ENCODE assay signal across 18 cellular contexts in genomic region chr1:199029855-199030254, GRCh38.
DNase-seq lines count a peak whose midpoint lies in the region; FAIRE-seq and TF ChIP-seq lines count a peak whose summit lies in the region.
"Had no signal": no experiment of that assay in that cellular context is flagged by ENCODE, and none has a peak within 500 bp of the region (broad histone marks: within the 10 kb centered on the region; RNA-seq: fewer than 3 reads in every experiment).

No MANE protein-coding gene starts in this region.

- H3K4me3 Mint-ChIP-seq in astrocyte (ENCODE audit: unreplicated experiment) (no peak overlapping the region), Caco-2 (ENCODE audit: unreplicated experiment) (no peak overlapping the region)
- H3K4me3 Mint-ChIP-seq: naive thymus-derived CD8-positive, alpha-beta T cell had no signal

- no peaks in the 10 kb centered on the region for H3K36me3 Mint-ChIP-seq in astrocyte (ENCODE audit: low read depth, unreplicated experiment)
- no peaks in the 10 kb centered on the region for H3K36me3 Mint-ChIP-seq in Caco-2 (ENCODE audit: insufficient read depth, unreplicated experiment)

- peak overlapping the region; percentile 75 for H3K27ac Mint-ChIP-seq in astrocyte (ENCODE audit: unreplicated experiment)
- H3K27ac Mint-ChIP-seq in Caco-2 (ENCODE audit: unreplicated experiment), result no peak overlapping the region

- TF ChIP-seq CTCF in astrocyte (IDR thresholded peaks at IDR 0.05; ENCODE audit: insufficient read depth, low read depth, low read length), result no peak
- no peak for TF ChIP-seq CTCF in Caco-2 (IDR thresholded peaks at IDR 0.05; ENCODE audit: insufficient read depth in 1 of 2, low read depth in 1 of 2, low read length in 1 of 2, severe bottlenecking in 1 of 2, unreplicated experiment in 1 of 2)

- peak overlapping the region in 6 of 11 experiments; percentile 11 to 47 (median 36); a peak in 6 of 22 replicates for H3K4me2 ChIP-seq in BLaER1 treated with 17β-estradiol and CSF1 and Interleukin-3, amounts not matched to agents 10 nM and 100 nM
- H3K4me2 ChIP-seq in astrocyte (ENCODE audit: low read length), result peak overlapping the region; percentile 31

- H3K36me3 ChIP-seq in BLaER1 treated with 17β-estradiol and CSF1 and Interleukin-3, amounts not matched to agents 10 nM and 100 nM, result peaks cover 0 to 7% (median 0%) of the 10 kb centered on the region in 11 experiments; a peak in 2 of 22 replicates
- H3K36me3 ChIP-seq in astrocyte (ENCODE audit: insufficient read depth, low read length), result no peaks in the 10 kb centered on the region
- no peaks in the 10 kb centered on the region for H3K36me3 ChIP-seq in Caco-2 (ENCODE audit: control insufficient read depth, insufficient read depth, low read length)
- H3K36me3 ChIP-seq: heart right ventricle, left lung, sigmoid colon, stomach had no signal

- H3K27ac ChIP-seq in BLaER1 treated with 17β-estradiol and CSF1 and Interleukin-3, amounts not matched to agents 10 nM and 100 nM, result no peak overlapping the region; a peak in 1 of 22 replicates
- no peak overlapping the region for H3K27ac ChIP-seq in astrocyte (ENCODE audit: low read depth, low read length)
- H3K27ac ChIP-seq: heart right ventricle, left lung, sigmoid colon, stomach had no signal

- no peaks in the 10 kb centered on the region for H3K27me3 ChIP-seq in BLaER1 treated with 17β-estradiol and CSF1 and Interleukin-3, amounts not matched to agents 10 nM and 100 nM
- H3K27me3 ChIP-seq in astrocyte (ENCODE audit: insufficient read depth, low read length), result no peaks in the 10 kb centered on the region
- H3K27me3 ChIP-seq in Caco-2 (replicated peaks; ENCODE audit: control insufficient read depth, insufficient read depth, low read length), result no peaks in the 10 kb centered on the region
- H3K27me3 ChIP-seq: heart right ventricle, left lung, sigmoid colon, stomach had no signal

- peak; percentile 5 for FAIRE-seq in astrocyte (lab: Jason Lieb, UNC)
- FAIRE-seq: G401.6 had no signal

- no TSS peak for BruUV-seq in Caco-2 (replicated peaks; lab: Mats Ljungman, UMichigan)

- H3K4me3 ChIP-seq in BLaER1 treated with 17β-estradiol and CSF1 and Interleukin-3, amounts not matched to agents 10 nM and 100 nM, result no peak overlapping the region
- H3K4me3 ChIP-seq in astrocyte (ENCODE audit: insufficient read depth, low read depth, low read length) (no peak overlapping the region), Caco-2 (ENCODE audit: low read depth, low read length) (no peak overlapping the region)
- H3K4me3 ChIP-seq: heart right ventricle, left lung, sigmoid colon, stomach had no signal

- H3K9me3 Mint-ChIP-seq in astrocyte (ENCODE audit: unreplicated experiment), result peaks cover 2% of the 10 kb centered on the region
- H3K9me3 Mint-ChIP-seq in Caco-2 (ENCODE audit: unreplicated experiment), result no peaks in the 10 kb centered on the region

- DNase-seq in LHCN-M2 (ENCODE audit: low read depth) (peak; percentile 55), astrocyte (ENCODE audit: low read depth) (peak; percentile 80), kidney tubule cell (ENCODE audit: low spot score) (peak; percentile 81), ecto neural progenitor cell (ENCODE audit: low spot score) (no peak), Caco-2 (no peak), retina (no peak)
- DNase-seq in activated T-cell treated with anti-CD3 and anti-CD28 coated beads, Interleukin-2, amount 50 U/mL, for 48 hours, result no peak
- DNase-seq: effector CD4-positive, alpha-beta T cell; heart right ventricle; left lung; naive thymus-derived CD8-positive, alpha-beta T cell; NCI-H1092 treated with DMSO at 0.1 percent for 48 hours; NCI-H446 treated with DMSO at 0.1 percent for 48 hours; RPMI8226; sigmoid colon; stomach had no signal

- intact Hi-C loops in Caco-2 (cut with micrococcal nuclease; ENCODE audit: unreplicated experiment), result no loop called here

- POLR2A ChIA-PET in Caco-2 (lab: Charles Lee), result no interaction called here

- H3K4me1 Mint-ChIP-seq in astrocyte (ENCODE audit: low read depth, unreplicated experiment) (peaks cover 15% of the 10 kb centered on the region), Caco-2 (ENCODE audit: low read depth, unreplicated experiment) (no peaks in the 10 kb centered on the region)

- peaks cover 26 to 65% (median 48%) of the 10 kb centered on the region in 11 experiments for H3K9me3 ChIP-seq in BLaER1 treated with 17β-estradiol and CSF1 and Interleukin-3, amounts not matched to agents 10 nM and 100 nM (replicated peaks in 1 of 11)
- no peaks in the 10 kb centered on the region for H3K9me3 ChIP-seq in astrocyte (ENCODE audit: insufficient read depth, low read depth, low read length)
- no peaks in the 10 kb centered on the region for H3K9me3 ChIP-seq in Caco-2
- H3K9me3 ChIP-seq: sigmoid colon had no signal

- H3K27me3 Mint-ChIP-seq in astrocyte (ENCODE audit: low read depth, unreplicated experiment), result no peaks in the 10 kb centered on the region
- no peaks in the 10 kb centered on the region for H3K27me3 Mint-ChIP-seq in Caco-2 (ENCODE audit: insufficient read depth, unreplicated experiment)
- H3K27me3 Mint-ChIP-seq: naive thymus-derived CD8-positive, alpha-beta T cell had no signal

- H3K9ac ChIP-seq in BLaER1 treated with 17β-estradiol and CSF1 and Interleukin-3, amounts not matched to agents 10 nM and 100 nM, result no peak overlapping the region
- H3K9ac ChIP-seq in astrocyte (ENCODE audit: low read length), result no peak overlapping the region

- H2AFZ ChIP-seq in astrocyte (ENCODE audit: low read depth, low read length), result no peak overlapping the region

- H3K4me1 ChIP-seq in BLaER1 treated with 17β-estradiol and CSF1 and Interleukin-3, amounts not matched to agents 10 nM and 100 nM, result peaks cover 3 to 58% (median 25%) of the 10 kb centered on the region in 10 experiments; a peak in 16 of 20 replicates
- H3K4me1 ChIP-seq in astrocyte (ENCODE audit: insufficient read depth, low read length), result peaks cover 7% of the 10 kb centered on the region
- no peaks in the 10 kb centered on the region for H3K4me1 ChIP-seq in Caco-2
- H3K4me1 ChIP-seq: heart right ventricle, left lung, sigmoid colon, stomach had no signal

- no peaks in the 10 kb centered on the region for H3K79me2 ChIP-seq in astrocyte (ENCODE audit: insufficient read depth, low read length)

- H4K20me1 ChIP-seq in BLaER1 treated with 17β-estradiol and CSF1 and Interleukin-3, amounts not matched to agents 10 nM and 100 nM, result no peaks in the 10 kb centered on the region
- H4K20me1 ChIP-seq in astrocyte (ENCODE audit: insufficient read depth, low read length), result no peaks in the 10 kb centered on the region

- CTCF ChIA-PET in Caco-2 (lab: Charles Lee), result no interaction called here

Comparison
In these comparisons a context has a peak if more than half of its experiments do, and no peak if none do; other contexts are left out.
1. DNase-seq: peak in LHCN-M2 (single experiment), astrocyte (single experiment) and kidney tubule cell (single experiment); none in ecto neural progenitor cell (single experiment), Caco-2 (0 of 2), activated T-cell treated with anti-CD3 and anti-CD28 coated beads, Interleukin-2, amount 50 U/mL, for 48 hours (0 of 2) and retina (single experiment).